In genomic region chr6:39922821-39923220, GRCh38 we compare ENCODE assay signal across 22 cellular contexts. TPM values are rescaled to one million over a fixed set of nuclear protein-coding genes. Genes with fewer than 3 reads are reported as not detected.
DNase-seq lines count a peak whose midpoint lies in the region; ATAC-seq and TF ChIP-seq lines count a peak whose summit lies in the region.
"Had no signal": no experiment of that assay in that cellular context is flagged by ENCODE, and none has a peak within 500 bp of the region (broad histone marks: within the 10 kb centered on the region; RNA-seq: fewer than 3 reads in every experiment).

No MANE protein-coding gene starts in this region.

- peaks cover 15% of the 10 kb centered on the region for H3K4me1 Mint-ChIP-seq in activated naive CD8-positive, alpha-beta T cell (ENCODE audit: low read depth)
- peaks cover 10% of the 10 kb centered on the region for H3K4me1 Mint-ChIP-seq in activated naive CD8-positive, alpha-beta T cell treated with anti-CD3 and anti-CD28 coated beads for 36 hours
- H3K4me1 Mint-ChIP-seq in activated T-cell treated with anti-CD3 and anti-CD28 coated beads, Interleukin-2, amount 50 U/mL, for 24 hours (ENCODE audit: low read depth) = peaks cover 9% of the 10 kb centered on the region

- H2AFZ ChIP-seq in GM23248 = no peak overlapping the region
- H2AFZ ChIP-seq: GM23338 had no signal

- H3K27me3 ChIP-seq in H7 (ENCODE audit: control insufficient read depth, insufficient read depth, low read length) (no peaks in the 10 kb centered on the region), layer of hippocampus (ENCODE audit: control insufficient read depth, insufficient read depth, low read length) (no peaks in the 10 kb centered on the region), thoracic aorta (replicated peaks; ENCODE audit: insufficient read depth) (no peaks in the 10 kb centered on the region), GM23248 (replicated peaks; ENCODE audit: insufficient read depth) (no peaks in the 10 kb centered on the region)
- H3K27me3 ChIP-seq: MG63 had no signal

- no peaks in the 10 kb centered on the region for H3K9me2 ChIP-seq in GM23248 (ENCODE audit: insufficient read depth)

- no peak for ATAC-seq in thoracic aorta (ENCODE audit: insufficient number of reproducible peaks, low FRiP score, low read depth)
- ATAC-seq: GM12878, GM23338, HCT116 had no signal

- no peaks in the 10 kb centered on the region for H3K9me3 ChIP-seq in thoracic aorta
- no peaks in the 10 kb centered on the region for H3K9me3 ChIP-seq in GM23248 (ENCODE audit: low read depth)
- H3K9me3 ChIP-seq: MG63 had no signal

- H3K4me2 ChIP-seq in GM23248 (ENCODE audit: unreplicated experiment) = no peak overlapping the region
- H3K4me2 ChIP-seq: GM23338 had no signal

- no peak overlapping the region for H3K9ac ChIP-seq in GM23248

- H3K4me1 ChIP-seq in thoracic aorta (ENCODE audit: control insufficient read depth in 1 of 2, low read depth in 2 of 2) = peaks cover 13 to 33% of the 10 kb centered on the region in 2 donors
- no peaks in the 10 kb centered on the region for H3K4me1 ChIP-seq in GM23248 (ENCODE audit: insufficient read depth)

- H3K27ac ChIP-seq in layer of hippocampus (ENCODE audit: low read depth, low read length) (peak overlapping the region; percentile 13), thoracic aorta (peak overlapping the region; percentile 1 to 27), GM23248 (no peak overlapping the region)

- no peaks in the 10 kb centered on the region; the same call in 1 of the 2 replicates for H3F3A ChIP-seq in GM23248 (ENCODE audit: insufficient read depth)

- peak overlapping the region; percentile 41 for H3K27ac Mint-ChIP-seq in activated naive CD8-positive, alpha-beta T cell
- H3K27ac Mint-ChIP-seq in activated naive CD8-positive, alpha-beta T cell treated with anti-CD3 and anti-CD28 coated beads for 36 hours = no peak overlapping the region
- no peak overlapping the region for H3K27ac Mint-ChIP-seq in activated T-cell treated with anti-CD3 and anti-CD28 coated beads, Interleukin-2, amount 50 U/mL, for 24 hours
- H3K27ac Mint-ChIP-seq: CD4-positive, alpha-beta T cell; GM23338 had no signal

- H3K9me3 Mint-ChIP-seq in activated naive CD8-positive, alpha-beta T cell (ENCODE audit: low read depth) = no peaks in the 10 kb centered on the region
- peaks cover 5% of the 10 kb centered on the region for H3K9me3 Mint-ChIP-seq in activated naive CD8-positive, alpha-beta T cell treated with anti-CD3 and anti-CD28 coated beads for 36 hours
- peaks cover 4% of the 10 kb centered on the region for H3K9me3 Mint-ChIP-seq in activated T-cell treated with anti-CD3 and anti-CD28 coated beads, Interleukin-2, amount 50 U/mL, for 24 hours
- H3K9me3 Mint-ChIP-seq: CD4-positive, alpha-beta T cell had no signal

- H3K79me2 ChIP-seq in GM23248 (ENCODE audit: insufficient read depth) = no peaks in the 10 kb centered on the region

- H4K20me1 ChIP-seq in GM23248 (ENCODE audit: insufficient read depth) = no peaks in the 10 kb centered on the region

- no peak for TF ChIP-seq CTCF in thoracic aorta (IDR thresholded peaks at IDR 0.05)

- no peaks in the 10 kb centered on the region for H3K36me3 Mint-ChIP-seq in activated naive CD8-positive, alpha-beta T cell
- peaks cover 6% of the 10 kb centered on the region for H3K36me3 Mint-ChIP-seq in activated naive CD8-positive, alpha-beta T cell treated with anti-CD3 and anti-CD28 coated beads for 36 hours
- H3K36me3 Mint-ChIP-seq in activated T-cell treated with anti-CD3 and anti-CD28 coated beads, Interleukin-2, amount 50 U/mL, for 24 hours (ENCODE audit: low read depth) = no peaks in the 10 kb centered on the region

- in situ Hi-C loops in GM23248 (cut with MboI) = no loop called here

- no peak overlapping the region for H3K4me3 Mint-ChIP-seq in activated naive CD8-positive, alpha-beta T cell
- H3K4me3 Mint-ChIP-seq in activated naive CD8-positive, alpha-beta T cell treated with anti-CD3 and anti-CD28 coated beads for 36 hours = no peak overlapping the region
- H3K4me3 Mint-ChIP-seq in activated T-cell treated with anti-CD3 and anti-CD28 coated beads, Interleukin-2, amount 50 U/mL, for 24 hours = no peak overlapping the region
- H3K4me3 Mint-ChIP-seq: CD4-positive, alpha-beta T cell; GM23338 had no signal

- no peak for DNase-seq in activated naive CD8-positive, alpha-beta T cell treated with anti-CD3 and anti-CD28 coated beads for 36 hours
- DNase-seq in H7 (peak; percentile 24), thoracic aorta (ENCODE audit: low spot score) (no peak), NCI-H82 treated with DMSO at 0.1 percent for 48 hours (lab: John Stamatoyannopoulos, UW; ENCODE audit: unreplicated experiment) (no peak), GM23248 (no peak)
- no peak for DNase-seq in activated T-cell treated with anti-CD3 and anti-CD28 coated beads, Interleukin-2, amount 50 U/mL, for 24 hours
- DNase-seq: 8988T; CD4-positive, alpha-beta T cell; DMS153; GF-D8; KG1; MG63; NCI-H1048; NCI-H1436 treated with DMSO at 0.1 percent for 48 hours; NCI-H524 treated with DMSO at 0.1 percent for 48 hours; RPMI8226; SHP77 treated with DMSO at 0.1 percent for 48 hours had no signal

- 78 to 85% methylated on average over 5 of the region's 5 CpGs for WGBS in GM23248 (ENCODE audit: low coverage in 1 of 2, low lambda C conversion rate in 2 of 2, missing lambda C conversion rate in 2 of 2), 2 experiments

- H3K27me3 Mint-ChIP-seq in activated naive CD8-positive, alpha-beta T cell = no peaks in the 10 kb centered on the region
- H3K27me3 Mint-ChIP-seq in activated naive CD8-positive, alpha-beta T cell treated with anti-CD3 and anti-CD28 coated beads for 36 hours = no peaks in the 10 kb centered on the region
- no peaks in the 10 kb centered on the region for H3K27me3 Mint-ChIP-seq in activated T-cell treated with anti-CD3 and anti-CD28 coated beads, Interleukin-2, amount 50 U/mL, for 24 hours
- H3K27me3 Mint-ChIP-seq: CD4-positive, alpha-beta T cell had no signal

- H3K4me3 ChIP-seq in H7 (ENCODE audit: insufficient read depth, low read depth, low read length) (no peak overlapping the region), thoracic aorta (no peak overlapping the region), GM23248 (no peak overlapping the region)
- H3K4me3 ChIP-seq: GM12878, GM23338, MG63 had no signal

- H3K36me3 ChIP-seq in H7 (replicated peaks; ENCODE audit: control insufficient read depth, insufficient read depth, low read length) (peaks cover 6% of the 10 kb centered on the region), thoracic aorta (peaks cover 25% of the 10 kb centered on the region), GM23248 (ENCODE audit: low read depth) (no peaks in the 10 kb centered on the region)
- H3K36me3 ChIP-seq: MG63 had no signal

RNA-seq across cellular contexts. Expression of gene MOCS1, which starts 11.4 kb away (rescaled TPM):
- total RNA-seq in activated naive CD8-positive, alpha-beta T cell treated with anti-CD3 and anti-CD28 coated beads for 36 hours = 1 to 10 TPM; 3.3 to 4.1 TPM
- 19.7 and 22.0 TPM in 2 replicates for total RNA-seq in H7 (2014; rRNA removed; shearing (Covaris generic))
- total RNA-seq in thoracic aorta = 10 to 100 TPM; 29.1 to 44.9 TPM
- total RNA-seq in GM23248 (2014; rRNA removed; shearing (Covaris generic)) = 9.0 and 10.2 TPM in 2 replicates
- 7.3 and 8.4 TPM in 2 replicates for polyA plus RNA-seq in GM23248 (2016; fragmentation: Nextera tagmentation; extraction: Ambion mirVana)
